Comparison of ENCODE assay signal across 26 cellular contexts in genomic region chr16:12586701-12587100, GRCh38.
"Had no signal": no experiment of that assay in that cellular context is flagged by ENCODE, and none has a peak within 500 bp of the region (broad histone marks: within the 10 kb centered on the region; RNA-seq: fewer than 3 reads in every experiment).

No MANE protein-coding gene starts in this region.

- H3K27me3 Mint-ChIP-seq: activated CD4-positive, alpha-beta memory T cell treated with anti-CD3 and anti-CD28 coated beads, Interleukin-2, amount 10 ng/mL, durations not matched to agents 7 days and 5 days; activated CD4-positive, alpha-beta T cell treated with anti-CD3 and anti-CD28 coated beads, Interleukin-2, amount 10 ng/mL, durations not matched to agents 7 days and 5 days; activated naive CD8-positive, alpha-beta T cell treated with anti-CD3 and anti-CD28 coated beads, Interleukin-2, amount 50 U/mL, for 24 hours had no signal

- H3K4me1 Mint-ChIP-seq: T-helper 17 cell had no signal

- H3K4me3 Mint-ChIP-seq: activated CD4-positive, alpha-beta memory T cell treated with anti-CD3 and anti-CD28 coated beads, Interleukin-2, amount 10 ng/mL, durations not matched to agents 7 days and 5 days; activated CD4-positive, alpha-beta T cell treated with anti-CD3 and anti-CD28 coated beads, Interleukin-2, amount 10 ng/mL, durations not matched to agents 7 days and 5 days; activated naive CD4-positive, alpha-beta T cell treated with anti-CD3 and anti-CD28 coated beads for 36 hours; activated naive CD4-positive, alpha-beta T cell treated with anti-CD3 and anti-CD28 coated beads, Interleukin-2, amount 50 U/mL, for 24 hours; activated naive CD8-positive, alpha-beta T cell treated with anti-CD3 and anti-CD28 coated beads for 36 hours; activated naive CD8-positive, alpha-beta T cell treated with anti-CD3 and anti-CD28 coated beads, Interleukin-2, amount 50 U/mL, for 24 hours; activated T-cell treated with anti-CD3 and anti-CD28 coated beads, Interleukin-2, amount 50 U/mL, for 72 hours; T-helper 17 cell; T-helper 2 cell treated with Interferon-gamma antibody and Interleukin-4, amounts not matched to agents 5 μg/mL and 100 μg/mL, for 36 hours had no signal

- FAIRE-seq: endometrium, endothelial cell of umbilical vein had no signal

- H3K27ac ChIP-seq: adrenal gland, body of pancreas, colonic mucosa, epithelial cell of prostate, esophagus squamous epithelium, gastroesophageal sphincter, heart right ventricle had no signal

- H3K36me3 Mint-ChIP-seq: activated naive CD4-positive, alpha-beta T cell treated with anti-CD3 and anti-CD28 coated beads, Interleukin-2, amount 50 U/mL, for 24 hours had no signal

- H3K9me3 Mint-ChIP-seq: activated naive CD4-positive, alpha-beta T cell treated with anti-CD3 and anti-CD28 coated beads, Interleukin-2, amount 50 U/mL, for 24 hours; activated naive CD8-positive, alpha-beta T cell treated with anti-CD3 and anti-CD28 coated beads, Interleukin-2, amount 50 U/mL, for 24 hours; activated T-cell treated with anti-CD3 and anti-CD28 coated beads, Interleukin-2, amount 50 U/mL, for 72 hours; T-helper 2 cell treated with Interferon-gamma antibody and Interleukin-4, amounts not matched to agents 5 μg/mL and 100 μg/mL, for 36 hours had no signal

- H3K4me1 ChIP-seq: adrenal gland, body of pancreas, colonic mucosa, esophagus squamous epithelium, gastroesophageal sphincter, heart right ventricle had no signal

- H3K9me3 ChIP-seq: adrenal gland, body of pancreas, colonic mucosa, esophagus squamous epithelium had no signal

- H3K27me3 ChIP-seq: adrenal gland, body of pancreas, colonic mucosa had no signal

- ATAC-seq: activated naive CD8-positive, alpha-beta T cell treated with anti-CD3 and anti-CD28 coated beads, Interleukin-2, amount 50 U/mL, for 24 hours; activated T-cell treated with anti-CD3 and anti-CD28 coated beads, Interleukin-2, amount 50 U/mL, for 72 hours; body of pancreas; gastroesophageal sphincter; heart right ventricle; T-helper 17 cell had no signal

- H3K36me3 ChIP-seq: adrenal gland, colonic mucosa, esophagus squamous epithelium, gastroesophageal sphincter, heart right ventricle had no signal

- DNase-seq: activated CD4-positive, alpha-beta memory T cell treated with anti-CD3 and anti-CD28 coated beads, Interleukin-2, amount 10 ng/mL, durations not matched to agents 7 days and 5 days; activated CD4-positive, alpha-beta T cell treated with anti-CD3 and anti-CD28 coated beads for 1 hour; activated CD4-positive, alpha-beta T cell treated with anti-CD3 and anti-CD28 coated beads for 4 hours; activated CD4-positive, alpha-beta T cell treated with anti-CD3 and anti-CD28 coated beads, Interleukin-2, amount 10 ng/mL, durations not matched to agents 7 days and 5 days; activated CD4-positive, alpha-beta T cell treated with anti-CD3 and anti-CD28 coated beads, Interleukin-2, amount 50 U/mL, for 4 hours; activated naive CD4-positive, alpha-beta T cell treated with anti-CD3 and anti-CD28 coated beads for 36 hours; activated naive CD8-positive, alpha-beta T cell treated with anti-CD3 and anti-CD28 coated beads for 36 hours; activated naive CD8-positive, alpha-beta T cell treated with anti-CD3 and anti-CD28 coated beads, Interleukin-2, amount 50 U/mL, for 24 hours; activated T-cell treated with anti-CD3 and anti-CD28 coated beads, Interleukin-2, amount 50 U/mL, for 72 hours; amygdala; body of pancreas; colonic mucosa; effector CD8-positive, alpha-beta T cell; esophagus squamous epithelium; foreskin melanocyte; heart right ventricle; T-helper 1 cell; T-helper 17 cell; T1000 had no signal

- H3K27ac Mint-ChIP-seq: activated CD4-positive, alpha-beta memory T cell treated with anti-CD3 and anti-CD28 coated beads, Interleukin-2, amount 10 ng/mL, durations not matched to agents 7 days and 5 days; activated CD4-positive, alpha-beta T cell treated with anti-CD3 and anti-CD28 coated beads, Interleukin-2, amount 10 ng/mL, durations not matched to agents 7 days and 5 days; activated naive CD4-positive, alpha-beta T cell treated with anti-CD3 and anti-CD28 coated beads for 36 hours; activated naive CD4-positive, alpha-beta T cell treated with anti-CD3 and anti-CD28 coated beads, Interleukin-2, amount 50 U/mL, for 24 hours; activated naive CD8-positive, alpha-beta T cell treated with anti-CD3 and anti-CD28 coated beads for 36 hours; activated naive CD8-positive, alpha-beta T cell treated with anti-CD3 and anti-CD28 coated beads, Interleukin-2, amount 50 U/mL, for 24 hours; activated T-cell treated with anti-CD3 and anti-CD28 coated beads, Interleukin-2, amount 50 U/mL, for 72 hours; T-helper 17 cell; T-helper 2 cell treated with Interferon-gamma antibody and Interleukin-4, amounts not matched to agents 5 μg/mL and 100 μg/mL, for 36 hours had no signal

- H3K4me3 ChIP-seq: adrenal gland, body of pancreas, colonic mucosa, esophagus squamous epithelium, gastroesophageal sphincter, heart right ventricle had no signal
